35 cellular contexts compared by ENCODE assay signal in genomic region chr2:237534380-237534779, GRCh38. TPM values are rescaled to one million over a fixed set of nuclear protein-coding genes. Genes with fewer than 3 reads are reported as not detected.
"Had no signal": no experiment of that assay in that cellular context is flagged by ENCODE, and none has a peak within 500 bp of the region (broad histone marks: within the 10 kb centered on the region; RNA-seq: fewer than 3 reads in every experiment).

No MANE protein-coding gene starts in this region.

- H3K4me3 ChIP-seq: esophagus squamous epithelium, heart right ventricle, left lung, mucosa of descending colon, right atrium auricular region, sigmoid colon, spleen, testis, tibial artery had no signal

- H3K36me3 ChIP-seq: esophagus squamous epithelium, neutrophil, right atrium auricular region, sigmoid colon, spleen had no signal

- FAIRE-seq: endometrium had no signal

- H2AFZ ChIP-seq: parathyroid adenoma had no signal

- H3K9me3 ChIP-seq: esophagus squamous epithelium, heart right ventricle, left lung, mucosa of descending colon, neutrophil, right atrium auricular region, sigmoid colon, spleen, testis, tibial artery had no signal

- H3K27me3 ChIP-seq: esophagus squamous epithelium, heart right ventricle, left lung, neutrophil, right atrium auricular region, testis had no signal

- H3K9ac ChIP-seq: parathyroid adenoma had no signal

- H3K4me1 ChIP-seq: esophagus squamous epithelium, left lung, parathyroid adenoma, right atrium auricular region, sigmoid colon, testis, tibial artery had no signal

- H3K27ac ChIP-seq: esophagus squamous epithelium, heart right ventricle, left lung, neutrophil, parathyroid adenoma, right atrium auricular region, sigmoid colon, spleen, testis, tibial artery had no signal

- DNase-seq: cortex of kidney; effector memory CD8-positive, alpha-beta T cell; erythroblast; esophagus squamous epithelium; foreskin melanocyte; glutamatergic neuron; heart right ventricle; hippocampal formation; left cardiac atrium; left lung; mesenchymal stem cell; mucosa of descending colon; naive B cell; sigmoid colon; stimulated activated CD4-positive, alpha-beta T cell treated with anti-CD3 and anti-CD28 coated beads, Interleukin-4, amount 100 ng/mL, for 4 hours; stimulated activated naive CD8-positive, alpha-beta T cell treated with anti-CD3 and anti-CD28 coated beads, Interleukin-15, Interleukin-2, amounts not matched to agents 100 U/mL and 50 U/mL, for 24 hours; substantia nigra; testis; tibial artery had no signal

- H3K79me2 ChIP-seq: parathyroid adenoma had no signal

- ATAC-seq: effector memory CD8-positive, alpha-beta T cell; heart right ventricle; left cardiac atrium; left lung; mucosa of descending colon; natural killer cell treated with Interleukin-12 subunit alpha and Interleukin-12 subunit beta and Interleukin-15 and Interleukin-18, amount 100 ng/mL, for 72 hours; stimulated activated naive CD8-positive, alpha-beta T cell treated with anti-CD3 and anti-CD28 coated beads, Interleukin-15, Interleukin-2, amounts not matched to agents 100 U/mL and 50 U/mL, for 24 hours had no signal

RNA-seq across cellular contexts. Expression of gene PRLH, which starts 32.0 kb away (rescaled TPM):
- total RNA-seq: dermis microvascular lymphatic vessel endothelial cell; esophagus squamous epithelium; heart right ventricle; kidney epithelial cell; left cardiac atrium; left lung; lower leg skin; lung microvascular endothelial cell; mesothelial cell of epicardium; mucosa of descending colon; natural killer cell treated with Interleukin-12 subunit alpha and Interleukin-12 subunit beta and Interleukin-15 and Interleukin-18, amount 100 ng/mL, for 72 hours; neural crest cell; omental fat pad; progenitor cell of endocrine pancreas; right atrium auricular region; sigmoid colon; skeletal muscle tissue; spleen; testis; urinary bladder had no signal
- polyA plus RNA-seq: heart right ventricle, sigmoid colon, spleen, urinary bladder had no signal

RNA-seq across cellular contexts. Expression of gene MLPH, which starts 47.3 kb away (rescaled TPM):
- total RNA-seq: dermis microvascular lymphatic vessel endothelial cell; natural killer cell treated with Interleukin-12 subunit alpha and Interleukin-12 subunit beta and Interleukin-15 and Interleukin-18, amount 100 ng/mL, for 72 hours; neural crest cell; skeletal muscle tissue had no signal

RNA-seq across cellular contexts. Expression of gene RAB17, which starts 56.2 kb away (rescaled TPM):
- total RNA-seq: natural killer cell treated with Interleukin-12 subunit alpha and Interleukin-12 subunit beta and Interleukin-15 and Interleukin-18, amount 100 ng/mL, for 72 hours; neural crest cell had no signal
